14 cellular contexts compared by ENCODE assay signal in genomic region chr10:128373071-128373749, GRCh38.
DNase-seq lines count a peak whose midpoint lies in the region; ATAC-seq and TF ChIP-seq lines count a peak whose summit lies in the region.
"Had no signal": no experiment of that assay in that cellular context is flagged by ENCODE, and none has a peak within 500 bp of the region (broad histone marks: within the 10 kb centered on the region; RNA-seq: fewer than 3 reads in every experiment).

No MANE protein-coding gene starts in this region.

- DNase-seq in activated CD8-positive, alpha-beta memory T cell treated with anti-CD3 and anti-CD28 coated beads, Interleukin-2, amount 10 ng/mL, durations not matched to agents 7 days and 5 days: peak; percentile 69
- no peak for DNase-seq in activated CD8-positive, alpha-beta memory T cell treated with anti-CD3 and anti-CD28 coated beads, Interleukin-2, amount 50 U/mL, for 4 hours
- no peak for DNase-seq in activated naive CD8-positive, alpha-beta T cell treated with anti-CD3 and anti-CD28 coated beads, Interleukin-2, amount 50 U/mL, for 24 hours
- DNase-seq in NCI-H82 treated with DMSO at 0.1 percent for 48 hours (lab: John Stamatoyannopoulos, UW; ENCODE audit: unreplicated experiment) (no peak), dorsolateral prefrontal cortex (no peak), NCI-H146 treated with DMSO at 0.1 percent for 48 hours (lab: John Stamatoyannopoulos, UW; ENCODE audit: unreplicated experiment) (no peak)
- DNase-seq: DMS79 treated with DMSO at 0.1 percent for 48 hours; NCI-H510A; stimulated activated CD4-positive, alpha-beta T cell treated with anti-CD3 and anti-CD28 coated beads, Interleukin-12 subunit alpha, Interleukin-12 subunit beta, amount 100 ng/mL, for 4 hours had no signal

- TF ChIP-seq CTCF in dorsolateral prefrontal cortex (IDR thresholded peaks at IDR 0.05 in 54 of 56, conservative IDR thresholded peaks at IDR 0.05 in 2 of 56; ENCODE audit: low read depth in 1 of 56, partially characterized antibody in 56 of 56): no peak

- peak overlapping the region; percentile 34 for H3K27ac Mint-ChIP-seq in activated CD8-positive, alpha-beta memory T cell treated with anti-CD3 and anti-CD28 coated beads, Interleukin-2, amount 10 ng/mL, durations not matched to agents 7 days and 5 days
- no peak overlapping the region for H3K27ac Mint-ChIP-seq in activated naive CD8-positive, alpha-beta T cell treated with anti-CD3 and anti-CD28 coated beads, Interleukin-2, amount 50 U/mL, for 24 hours
- H3K27ac Mint-ChIP-seq: GM23338 had no signal

- no peak overlapping the region for H3K27ac ChIP-seq in dorsolateral prefrontal cortex
- H3K27ac ChIP-seq: A549 had no signal

- peaks cover 0 to 57% (median 13%) of the 10 kb centered on the region in 45 donors for H3K27me3 ChIP-seq in dorsolateral prefrontal cortex

- no peaks in the 10 kb centered on the region for H3K36me3 Mint-ChIP-seq in activated CD8-positive, alpha-beta memory T cell treated with anti-CD3 and anti-CD28 coated beads, Interleukin-2, amount 10 ng/mL, durations not matched to agents 7 days and 5 days
- H3K36me3 Mint-ChIP-seq in activated naive CD8-positive, alpha-beta T cell treated with anti-CD3 and anti-CD28 coated beads, Interleukin-2, amount 50 U/mL, for 24 hours (ENCODE audit: low read depth): no peaks in the 10 kb centered on the region

- intact Hi-C loops in dorsolateral prefrontal cortex (cut with DNase I): no loop called here

- H3K4me3 Mint-ChIP-seq in activated CD8-positive, alpha-beta memory T cell treated with anti-CD3 and anti-CD28 coated beads, Interleukin-2, amount 10 ng/mL, durations not matched to agents 7 days and 5 days: peak overlapping the region; percentile 44
- H3K4me3 Mint-ChIP-seq in activated naive CD8-positive, alpha-beta T cell treated with anti-CD3 and anti-CD28 coated beads, Interleukin-2, amount 50 U/mL, for 24 hours: no peak overlapping the region
- H3K4me3 Mint-ChIP-seq: GM23338, neural crest cell had no signal

- H3K27me3 Mint-ChIP-seq in activated CD8-positive, alpha-beta memory T cell treated with anti-CD3 and anti-CD28 coated beads, Interleukin-2, amount 10 ng/mL, durations not matched to agents 7 days and 5 days: peaks cover 25% of the 10 kb centered on the region
- H3K27me3 Mint-ChIP-seq in activated naive CD8-positive, alpha-beta T cell treated with anti-CD3 and anti-CD28 coated beads, Interleukin-2, amount 50 U/mL, for 24 hours: peaks cover 6% of the 10 kb centered on the region

- peaks cover 22% of the 10 kb centered on the region for H3K4me1 Mint-ChIP-seq in activated CD8-positive, alpha-beta memory T cell treated with anti-CD3 and anti-CD28 coated beads, Interleukin-2, amount 10 ng/mL, durations not matched to agents 7 days and 5 days
- H3K4me1 Mint-ChIP-seq in activated naive CD8-positive, alpha-beta T cell treated with anti-CD3 and anti-CD28 coated beads, Interleukin-2, amount 50 U/mL, for 24 hours: no peaks in the 10 kb centered on the region
- H3K4me1 Mint-ChIP-seq: GM23338, neural crest cell had no signal

- H3K4me3 ChIP-seq in dorsolateral prefrontal cortex: no peak overlapping the region
- H3K4me3 ChIP-seq: A549, GM23338 had no signal

- peaks cover 2% of the 10 kb centered on the region for H3K9me3 Mint-ChIP-seq in activated CD8-positive, alpha-beta memory T cell treated with anti-CD3 and anti-CD28 coated beads, Interleukin-2, amount 10 ng/mL, durations not matched to agents 7 days and 5 days (ENCODE audit: low read depth)
- peaks cover 3% of the 10 kb centered on the region for H3K9me3 Mint-ChIP-seq in activated naive CD8-positive, alpha-beta T cell treated with anti-CD3 and anti-CD28 coated beads, Interleukin-2, amount 50 U/mL, for 24 hours

- CTCF ChIA-PET in activated CD8-positive, alpha-beta memory T cell treated with anti-CD3 and anti-CD28 coated beads, Interleukin-2, amount 10 ng/mL, durations not matched to agents 7 days and 5 days (lab: Charles Lee): no interaction called here

- peak; percentile 88 for ATAC-seq in activated CD8-positive, alpha-beta memory T cell treated with anti-CD3 and anti-CD28 coated beads, Interleukin-2, amount 10 ng/mL, durations not matched to agents 7 days and 5 days
- peak; percentile 96 for ATAC-seq in GM21529 (IDR thresholded peaks at IDR 0.05; ENCODE audit: unreplicated experiment)
- peak; percentile 89 for ATAC-seq in HG03103 (IDR thresholded peaks at IDR 0.05; ENCODE audit: low read depth, unreplicated experiment)
- peak; percentile 51 for ATAC-seq in activated naive CD8-positive, alpha-beta T cell treated with anti-CD3 and anti-CD28 coated beads, Interleukin-2, amount 50 U/mL, for 24 hours
- ATAC-seq: A549, GM23338 had no signal
